ENCODE assay signal across 8 cellular contexts in the genomic region with DNA sequence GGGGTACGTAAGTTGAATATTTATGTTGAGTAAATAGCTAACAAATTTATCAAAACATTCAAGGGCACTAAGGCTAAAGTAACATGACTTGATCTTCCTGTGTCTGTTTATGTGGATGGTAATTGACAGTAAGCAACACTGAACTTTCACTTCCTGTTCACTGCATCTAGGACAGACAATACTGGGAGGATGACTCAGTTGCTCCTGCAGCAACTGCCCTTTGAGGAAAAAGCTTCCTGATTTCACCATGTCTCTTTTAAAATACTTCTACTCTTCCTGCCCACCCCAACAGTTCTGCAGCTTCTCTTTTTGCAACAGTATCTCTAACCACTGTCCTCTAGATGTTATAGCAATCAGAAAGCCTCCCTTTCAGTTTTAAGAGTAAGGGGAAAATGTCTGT.
DNase-seq lines count a peak whose midpoint lies in the region; ATAC-seq and TF ChIP-seq lines count a peak whose summit lies in the region.

No MANE protein-coding gene starts in this region.

- no peaks in the 10 kb centered on the region for H3K79me2 ChIP-seq in Karpas-422 (ENCODE audit: low read length)

- H2AFZ ChIP-seq in Karpas-422 (ENCODE audit: low read length), result no peak overlapping the region

- H3K4me1 ChIP-seq in Karpas-422 (ENCODE audit: low read length), result no peaks in the 10 kb centered on the region

- no peaks in the 10 kb centered on the region for H3K27me3 ChIP-seq in Karpas-422 (ENCODE audit: low read length)

- in situ Hi-C loops in astrocyte of the spinal cord (cut with HindIII; ENCODE audit: low sequenced_read_pairs), result no loop called here

- no peak overlapping the region for H3K4me2 ChIP-seq in Karpas-422 (ENCODE audit: low read depth, low read length, poor library complexity, severe bottlenecking)

- intact Hi-C loops in Right ventricle myocardium superior (cut with DNase I) (no loop called here), cardiac septum (cut with DNase I) (no loop called here)

- H3K9me2 ChIP-seq in Karpas-422 (replicated peaks; ENCODE audit: insufficient read depth, low read length), result no peaks in the 10 kb centered on the region

- no peaks in the 10 kb centered on the region for H3K36me3 ChIP-seq in Karpas-422 (ENCODE audit: insufficient read depth, low read length)

- H3K9ac ChIP-seq in Karpas-422 (ENCODE audit: low read length), result no peak overlapping the region

- H4K20me1 ChIP-seq in Karpas-422 (ENCODE audit: insufficient read depth, low read depth, low read length), result no peaks in the 10 kb centered on the region

- no peak overlapping the region for H3K27ac ChIP-seq in Karpas-422 (ENCODE audit: low read length)

- ATAC-seq in Right ventricle myocardium superior (ENCODE audit: poor library complexity) (peak; percentile 91), HG03558 (IDR thresholded peaks at IDR 0.05; ENCODE audit: extremely low read depth, unreplicated experiment) (peak; percentile 37), GM21528 (IDR thresholded peaks at IDR 0.05; ENCODE audit: low FRiP score, unreplicated experiment) (no peak)

- TF ChIP-seq CTCF in astrocyte of the spinal cord (IDR thresholded peaks at IDR 0.05; ENCODE audit: low read depth, low read length), result no peak

- H3K9me3 ChIP-seq in Karpas-422 (ENCODE audit: low read length), result peaks cover 11% of the 10 kb centered on the region; the same call in 1 of the 2 replicates

- H3K4me3 ChIP-seq in astrocyte of the spinal cord (ENCODE audit: low read depth, low read length), result no peak overlapping the region
- H3K4me3 ChIP-seq in Karpas-422 (ENCODE audit: low read length), result no peak overlapping the region

- DNase-seq in Right ventricle myocardium superior (no peak), cardiac septum (ENCODE audit: low spot score) (no peak), astrocyte of the spinal cord (ENCODE audit: low read depth, low spot score) (peak; percentile 31), myocyte (ENCODE audit: low read depth) (peak; percentile 43), OCI-M2 (lab: John Stamatoyannopoulos, UW; ENCODE audit: unreplicated experiment) (no peak), Karpas-422 (no peak)

Comparison
In these comparisons a context has a peak if more than half of its experiments do, and no peak if none do; other contexts are left out.
1. DNase-seq: peak in astrocyte of the spinal cord (single experiment) and myocyte (single experiment); none in Right ventricle myocardium superior (single experiment), cardiac septum (single experiment), OCI-M2 (single experiment) and Karpas-422 (single experiment).